9 cellular contexts compared by ENCODE assay signal in the genomic region with DNA sequence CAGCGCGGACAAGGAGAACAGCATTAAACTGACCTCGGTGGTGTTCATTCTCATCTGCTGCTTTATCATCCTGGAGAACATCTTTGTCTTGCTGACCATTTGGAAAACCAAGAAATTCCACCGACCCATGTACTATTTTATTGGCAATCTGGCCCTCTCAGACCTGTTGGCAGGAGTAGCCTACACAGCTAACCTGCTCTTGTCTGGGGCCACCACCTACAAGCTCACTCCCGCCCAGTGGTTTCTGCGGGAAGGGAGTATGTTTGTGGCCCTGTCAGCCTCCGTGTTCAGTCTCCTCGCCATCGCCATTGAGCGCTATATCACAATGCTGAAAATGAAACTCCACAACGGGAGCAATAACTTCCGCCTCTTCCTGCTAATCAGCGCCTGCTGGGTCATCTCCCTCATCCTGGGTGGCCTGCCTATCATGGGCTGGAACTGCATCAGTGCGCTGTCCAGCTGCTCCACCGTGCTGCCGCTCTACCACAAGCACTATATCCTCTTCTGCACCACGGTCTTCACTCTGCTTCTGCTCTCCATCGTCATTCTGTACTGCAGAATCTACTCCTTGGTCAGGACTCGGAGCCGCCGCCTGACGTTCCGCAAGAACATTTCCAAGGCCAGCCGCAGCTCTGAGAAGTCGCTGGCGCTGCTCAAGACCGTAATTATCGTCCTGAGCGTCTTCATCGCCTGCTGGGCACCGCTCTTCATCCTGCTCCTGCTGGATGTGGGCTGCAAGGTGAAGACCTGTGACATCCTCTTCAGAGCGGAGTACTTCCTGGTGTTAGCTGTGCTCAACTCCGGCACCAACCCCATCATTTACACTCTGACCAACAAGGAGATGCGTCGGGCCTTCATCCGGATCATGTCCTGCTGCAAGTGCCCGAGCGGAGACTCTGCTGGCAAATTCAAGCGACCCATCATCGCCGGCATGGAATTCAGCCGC. TPM values are rescaled to one million over a fixed set of nuclear protein-coding genes. Genes with fewer than 3 reads are reported as not detected.
DNase-seq lines count a peak whose midpoint lies in the region; ATAC-seq and TF ChIP-seq lines count a peak whose summit lies in the region.
"Had no signal": no experiment of that assay in that cellular context is flagged by ENCODE, and none has a peak within 500 bp of the region (broad histone marks: within the 10 kb centered on the region; RNA-seq: fewer than 3 reads in every experiment).

No MANE protein-coding gene starts in this region.

- DNase-seq in activated CD4-positive, alpha-beta T cell treated with anti-CD3 and anti-CD28 coated beads for 4 hours: peak; percentile 55
- DNase-seq in smooth muscle cell (lab: John Stamatoyannopoulos, UW; ENCODE audit: unreplicated experiment) (no peak), NCI-H1105 treated with DMSO at 0.1 percent for 48 hours (lab: John Stamatoyannopoulos, UW) (no peak), pons (ENCODE audit: low spot score) (no peak)

- H3K27ac ChIP-seq in duodenal mucosa (ENCODE audit: low read depth, low read length) (peak overlapping the region; percentile 4), smooth muscle cell (ENCODE audit: low read depth) (no peak overlapping the region)

- H3F3A ChIP-seq in smooth muscle cell (ENCODE audit: low read depth): peaks cover 20% of the 10 kb centered on the region

- H3K36me3 ChIP-seq in duodenal mucosa (ENCODE audit: control insufficient read depth in 1 of 2, insufficient read depth in 2 of 2, low read length in 2 of 2) (no peaks in the 10 kb centered on the region), smooth muscle cell (ENCODE audit: low read depth) (no peaks in the 10 kb centered on the region)

- no peaks in the 10 kb centered on the region for H3K9me3 ChIP-seq in duodenal mucosa (ENCODE audit: control insufficient read depth in 1 of 2, low read length in 2 of 2)
- no peaks in the 10 kb centered on the region for H3K9me3 ChIP-seq in smooth muscle cell (replicated peaks; ENCODE audit: low read depth)

- ATAC-seq in HG02763 (IDR thresholded peaks at IDR 0.05; ENCODE audit: unreplicated experiment) (no peak), HG02884 (IDR thresholded peaks at IDR 0.05; ENCODE audit: unreplicated experiment) (no peak)

- H3K79me2 ChIP-seq in smooth muscle cell (ENCODE audit: low read depth): peaks cover 7% of the 10 kb centered on the region

- H3K27me3 ChIP-seq in duodenal mucosa (ENCODE audit: control insufficient read depth in 1 of 2, insufficient read depth in 2 of 2, low read length in 2 of 2) (peaks cover 14 to 44% of the 10 kb centered on the region in 2 donors), smooth muscle cell (ENCODE audit: low read depth) (no peaks in the 10 kb centered on the region)

- no peaks in the 10 kb centered on the region for H4K20me1 ChIP-seq in smooth muscle cell (ENCODE audit: low read depth)

- peak overlapping the region in 1 of 2 donors; percentile 10 for H3K9ac ChIP-seq in duodenal mucosa (ENCODE audit: low read depth in 1 of 2, low read length in 2 of 2)
- no peak overlapping the region for H3K9ac ChIP-seq in smooth muscle cell (ENCODE audit: low read depth)

- H3K4me3 ChIP-seq in GM08714 (ENCODE audit: low read length) (peak overlapping the region; percentile 95; the same call in 1 of the 2 replicates), duodenal mucosa (ENCODE audit: low read depth in 1 of 2, low read length in 2 of 2) (peak overlapping the region; percentile 34 to 58), smooth muscle cell (no peak overlapping the region)

- H3K4me1 ChIP-seq in duodenal mucosa (ENCODE audit: control insufficient read depth in 1 of 2, insufficient read depth in 2 of 2, low read length in 2 of 2): peaks cover 6 to 21% of the 10 kb centered on the region in 2 donors
- peaks cover 24% of the 10 kb centered on the region for H3K4me1 ChIP-seq in smooth muscle cell (ENCODE audit: low read depth)

- 93% methylated on average over 42 of the region's 42 CpGs for WGBS in smooth muscle cell (ENCODE audit: low lambda C conversion rate)

- H3K4me2 ChIP-seq in smooth muscle cell: peak overlapping the region; percentile 98

- TF ChIP-seq CTCF in smooth muscle cell (IDR thresholded peaks at IDR 0.05; ENCODE audit: borderline replicate concordance, insufficient read depth, poor library complexity, severe bottlenecking): no peak

- H2AFZ ChIP-seq in smooth muscle cell (ENCODE audit: low read depth): no peak overlapping the region

RNA-seq across cellular contexts. Expression of gene S1PR1, which starts 2.5 kb away (rescaled TPM):
- 11.7 and 12.1 TPM in 2 replicates for total RNA-seq in smooth muscle cell
- 7.2 and 12.0 TPM in 2 replicates for polyA plus RNA-seq in smooth muscle cell
- total RNA-seq: NCI-H460 had no signal

Comparison
In these comparisons a context has a peak if more than half of its experiments do, and no peak if none do; other contexts are left out.
1. DNase-seq: peak in activated CD4-positive, alpha-beta T cell treated with anti-CD3 and anti-CD28 coated beads for 4 hours (2 of 2); none in smooth muscle cell (single experiment), NCI-H1105 treated with DMSO at 0.1 percent for 48 hours (single experiment) and pons (single experiment).